ENCODE assay signal across 23 cellular contexts in genomic region chr6:43740321-43740960, GRCh38. TPM values are rescaled to one million over a fixed set of nuclear protein-coding genes. Genes with fewer than 3 reads are reported as not detected.
DNase-seq lines count a peak whose midpoint lies in the region; ATAC-seq, FAIRE-seq and TF ChIP-seq lines count a peak whose summit lies in the region.
"Had no signal": no experiment of that assay in that cellular context is flagged by ENCODE, and none has a peak within 500 bp of the region (broad histone marks: within the 10 kb centered on the region; RNA-seq: fewer than 3 reads in every experiment).

No MANE protein-coding gene starts in this region.

- no peak overlapping the region for H3K27ac ChIP-seq in HEK293 (ENCODE audit: extremely low read depth, low read depth, low read length)
- no peak overlapping the region for H3K27ac ChIP-seq in HepG2 (ENCODE audit: extremely low read length, insufficient read depth, low read length)
- H3K27ac ChIP-seq in spleen: peak overlapping the region in 4 of 8 donors; percentile 23 to 48 (median 46)
- no peak overlapping the region for H3K27ac ChIP-seq in heart left ventricle
- H3K27ac ChIP-seq: gastroesophageal sphincter, left ventricle myocardium inferior, skin epidermis, thoracic aorta had no signal

- intact Hi-C loops in HepG2 (cut with micrococcal nuclease; ENCODE audit: unreplicated experiment): no loop called here
- intact Hi-C loops in spleen (cut with DNase I; ENCODE audit: low total_unique reads): no loop called here
- intact Hi-C loops in heart left ventricle (cut with DNase I): no loop called here

- H3K9ac ChIP-seq in HepG2 (ENCODE audit: insufficient read depth, low read depth, low read length): no peak overlapping the region

- H3K27me3 ChIP-seq in HepG2 (ENCODE audit: control insufficient read depth in 1 of 2, insufficient read depth in 2 of 2, low read length in 2 of 2): peaks cover 1 to 30% of the 10 kb centered on the region in 2 experiments; a peak in 3 of 5 replicates
- no peaks in the 10 kb centered on the region for H3K27me3 ChIP-seq in spleen (replicated peaks in 1 of 7)
- no peaks in the 10 kb centered on the region for H3K27me3 ChIP-seq in heart left ventricle
- H3K27me3 ChIP-seq: gastroesophageal sphincter, MG63 had no signal

- TF ChIP-seq POLR2A in HepG2 (IDR thresholded peaks at IDR 0.05; ENCODE audit: insufficient read depth in 1 of 2, low read depth in 2 of 2, low read length in 2 of 2) (no peak), spleen (IDR thresholded peaks at IDR 0.05) (no peak), heart left ventricle (IDR thresholded peaks at IDR 0.05) (no peak)

- no peak overlapping the region for H3K4me2 ChIP-seq in HepG2 (ENCODE audit: low read depth, low read length)

- H3K27me3 Mint-ChIP-seq in WTC11 (ENCODE audit: low read depth): no peaks in the 10 kb centered on the region
- H3K27me3 Mint-ChIP-seq: activated CD8-positive, alpha-beta T cell treated with anti-CD3 and anti-CD28 coated beads for 36 hours had no signal

- no peak for DNase-seq in WTC11 (ENCODE audit: low spot score)
- DNase-seq in HepG2 (ENCODE audit: low spot score): no peak
- peak; percentile 63 for DNase-seq in spleen
- no peak for DNase-seq in heart left ventricle
- no peak for DNase-seq in stimulated activated CD4-positive, alpha-beta T cell treated with anti-CD3 and anti-CD28 coated beads, Interleukin-12 subunit alpha, Interleukin-12 subunit beta, amount 100 ng/mL, for 4 hours
- DNase-seq: activated CD4-positive, CD25-positive, alpha-beta regulatory T cell treated with anti-CD3 and anti-CD28 coated beads, Interleukin-2, amount 50 U/mL, for 72 hours; activated CD8-positive, alpha-beta T cell treated with anti-CD3 and anti-CD28 coated beads for 36 hours; activated T-cell treated with anti-CD3 and anti-CD28 coated beads, Interleukin-2, amount 50 U/mL, for 1 hour; amniotic stem cell; cortex of kidney; left ventricle myocardium inferior; MG63; NCI-H226; SHP77; stimulated activated CD4-positive, alpha-beta T cell treated with anti-CD3 and anti-CD28 coated beads, Interleukin-2, amount 100 ng/mL, for 24 hours had no signal

- BruUV-seq in HepG2 (replicated peaks; lab: Mats Ljungman, UMichigan): no TSS peak

- H3K4me1 ChIP-seq in HEK293 (ENCODE audit: control insufficient read depth, insufficient read depth, low read length) (no peaks in the 10 kb centered on the region), HepG2 (ENCODE audit: insufficient read depth, low read length) (peaks cover 100% of the 10 kb centered on the region), spleen (peaks cover 0 to 10% (median 3%) of the 10 kb centered on the region in 6 donors), heart left ventricle (peaks cover 0 to 11% (median 0%) of the 10 kb centered on the region in 12 donors)

- H3K36me3 ChIP-seq in HEK293 (ENCODE audit: control insufficient read depth in 2 of 2, insufficient read depth in 1 of 2, low read length in 2 of 2) (no peaks in the 10 kb centered on the region), HepG2 (replicated peaks in 1 of 2; ENCODE audit: control insufficient read depth in 1 of 2, insufficient read depth in 2 of 2, low read length in 2 of 2) (no peaks in the 10 kb centered on the region), spleen (no peaks in the 10 kb centered on the region), heart left ventricle (no peaks in the 10 kb centered on the region)
- H3K36me3 ChIP-seq: gastroesophageal sphincter, left ventricle myocardium inferior, MG63, thoracic aorta had no signal

- H3K36me3 Mint-ChIP-seq in WTC11: no peaks in the 10 kb centered on the region
- H3K36me3 Mint-ChIP-seq: CD14-positive monocyte; natural killer cell treated with Interleukin-12 subunit alpha and Interleukin-12 subunit beta and Interleukin-15 and Interleukin-18, amount 100 ng/mL, for 72 hours had no signal

- H3K4me1 Mint-ChIP-seq in WTC11: peaks cover 31% of the 10 kb centered on the region

- no peak for TF ChIP-seq CTCF in HEK293 (tag by site-specific recombination; IDR thresholded peaks at IDR 0.05)
- no peak for TF ChIP-seq CTCF in WTC11 (IDR thresholded peaks at IDR 0.05)
- no peak for TF ChIP-seq CTCF in HepG2 (CRISPR knock-in tag; IDR thresholded peaks at IDR 0.05)
- no peak for TF ChIP-seq CTCF in spleen (IDR thresholded peaks at IDR 0.05 in 8 of 11, conservative IDR thresholded peaks at IDR 0.05 in 3 of 11)
- no peak for TF ChIP-seq CTCF in heart left ventricle (IDR thresholded peaks at IDR 0.05)

- no peak for ATAC-seq in WTC11
- no peak for ATAC-seq in HepG2
- ATAC-seq in heart left ventricle: no peak
- ATAC-seq in GM19467 (IDR thresholded peaks at IDR 0.05; ENCODE audit: unreplicated experiment): no peak
- ATAC-seq: activated CD8-positive, alpha-beta T cell treated with anti-CD3 and anti-CD28 coated beads for 36 hours; gastroesophageal sphincter; natural killer cell treated with Interleukin-12 subunit alpha and Interleukin-12 subunit beta and Interleukin-15 and Interleukin-18, amount 100 ng/mL, for 72 hours had no signal

- POLR2A ChIA-PET in HEK293 (lab: Yijun Ruan, JAX) (interaction anchor here (0.6 kb wide), 1 partner anchor 250 kb away, joined by 3 read pairs; no protein-coding TSS in a partner anchor), WTC11 (lab: Charles Lee) (interaction anchor here (0.7 kb wide), 1 partner anchor 45 kb away, joined by 4 read pairs; no protein-coding TSS in a partner anchor), HepG2 (lab: Yijun Ruan, JAX) (no interaction called here)

- H3K4me3 ChIP-seq in HEK293 (ENCODE audit: low read depth, low read length): no peak overlapping the region
- H3K4me3 ChIP-seq in HepG2 (replicated peaks in 1 of 3; ENCODE audit: insufficient read depth in 1 of 3, low read depth in 2 of 3, low read length in 3 of 3): no peak overlapping the region
- no peak overlapping the region for H3K4me3 ChIP-seq in spleen
- H3K4me3 ChIP-seq in heart left ventricle: no peak overlapping the region
- H3K4me3 ChIP-seq: gastroesophageal sphincter, left ventricle myocardium inferior, MG63, skin epidermis, thoracic aorta had no signal

- H3K9me3 Mint-ChIP-seq in WTC11: 0 out of 2 replicates have a peak, but pooled peaks cover 2% of the 10 kb centered on the region
- H3K9me3 Mint-ChIP-seq: activated CD8-positive, alpha-beta T cell treated with anti-CD3 and anti-CD28 coated beads for 36 hours; CD14-positive monocyte; natural killer cell treated with Interleukin-12 subunit alpha and Interleukin-12 subunit beta and Interleukin-15 and Interleukin-18, amount 100 ng/mL, for 72 hours had no signal

- no peak overlapping the region for H3K4me3 Mint-ChIP-seq in WTC11
- H3K4me3 Mint-ChIP-seq: activated CD8-positive, alpha-beta T cell treated with anti-CD3 and anti-CD28 coated beads for 36 hours; CD14-positive monocyte; natural killer cell treated with Interleukin-12 subunit alpha and Interleukin-12 subunit beta and Interleukin-15 and Interleukin-18, amount 100 ng/mL, for 72 hours had no signal

- CTCF ChIA-PET in HEK293 (lab: Yijun Ruan, JAX) (interaction anchor here (0.7 to 3.1 kb wide), 8 partner anchors 11 to 132 kb away, joined by 3 to 10 read pairs (median 3); partner anchors contain the start of gene VEGFA), WTC11 (lab: Charles Lee) (interaction anchor here (0.8 to 2.1 kb wide), 7 partner anchors 19 to 339 kb away, joined by 3 to 6 read pairs (median 5); no protein-coding TSS in a partner anchor), HepG2 (lab: Yijun Ruan, JAX; ENCODE audit: low intra/inter-chr PET ratio, low total read pairs) (no interaction called here)

- H3K9me3 ChIP-seq in HEK293 (ENCODE audit: control insufficient read depth, insufficient read depth, low read depth, low read length) (no peaks in the 10 kb centered on the region), HepG2 (ENCODE audit: low read length) (no peaks in the 10 kb centered on the region), spleen (no peaks in the 10 kb centered on the region), heart left ventricle (no peaks in the 10 kb centered on the region)
- H3K9me3 ChIP-seq: gastroesophageal sphincter, left ventricle myocardium inferior, MG63, thoracic aorta had no signal

- TF ChIP-seq RAD21 in HepG2 (CRISPR knock-in tag; IDR thresholded peaks at IDR 0.05): no peak

- no peak overlapping the region for H2AFZ ChIP-seq in HepG2 (ENCODE audit: low read length)

- H3K27ac Mint-ChIP-seq in WTC11: no peak overlapping the region
- H3K27ac Mint-ChIP-seq: activated CD8-positive, alpha-beta T cell treated with anti-CD3 and anti-CD28 coated beads for 36 hours; natural killer cell treated with Interleukin-12 subunit alpha and Interleukin-12 subunit beta and Interleukin-15 and Interleukin-18, amount 100 ng/mL, for 72 hours had no signal

- no peak for TF ChIP-seq EP300 in HepG2 (IDR thresholded peaks at IDR 0.05; ENCODE audit: low read depth in 2 of 2, low read length in 2 of 2)
- no peak for TF ChIP-seq EP300 in HepG2 (CRISPR knock-in tag; IDR thresholded peaks at IDR 0.05; ENCODE audit: borderline replicate concordance)

- whole genome bisulfite sequencing in HepG2 (ENCODE audit: low lambda C conversion rate): 4% methylated on average over 5 of the region's 6 CpGs
- 63 to 74% (median 73%) methylated on average over 6 of the region's 6 CpGs for WGBS in spleen, 5 donors
- WGBS in heart left ventricle, 4 donors: 75 to 83% (median 82%) methylated on average over 5 to 6 of the region's 6 CpGs

- H4K20me1 ChIP-seq in HepG2 (ENCODE audit: insufficient read depth, low read length): no peaks in the 10 kb centered on the region

- H3K79me2 ChIP-seq in HepG2 (ENCODE audit: insufficient read depth, low read length): no peaks in the 10 kb centered on the region

- in situ Hi-C loops in HepG2 (cut with HindIII; ENCODE audit: extremely low pct_ligation_motif_present, low pct_unique_long_range_greater_than_20kb): no loop called here

- FAIRE-seq in HepG2 (lab: Jason Lieb, UNC): no peak
- FAIRE-seq: D721Med had no signal

RNA-seq across cellular contexts. Expression of gene VEGFA, which starts 29.6 kb away (rescaled TPM):
- 41.9 to 44.4 TPM (median 43.8 TPM) in 3 replicates for total RNA-seq in WTC11 (2021)
- total RNA-seq in HepG2 (2016; rRNA removed; fragmentation: Illumina TruSeq; extraction: Trizol): 34.1 and 68.1 TPM in 2 replicates
- 13.4 and 14.2 TPM in 2 replicates for total RNA-seq in HepG2 (2016; cell fraction: cytosol; rRNA removed; fragmentation: Illumina TruSeq; extraction: Trizol; ENCODE audit: low read depth)
- 26.8 and 72.7 TPM in 2 replicates for total RNA-seq in HepG2 (2016; cell fraction: insoluble cytoplasmic fraction; rRNA removed; fragmentation: Illumina TruSeq; extraction: Trizol)
- 33.1 and 34.4 TPM in 2 replicates for total RNA-seq in HepG2 (2016; cell fraction: membrane; rRNA removed; fragmentation: Illumina TruSeq; extraction: Trizol)
- 81.5 and 95.8 TPM in 2 replicates for total RNA-seq in HepG2 (2016; cell fraction: nucleus; rRNA removed; fragmentation: Illumina TruSeq; extraction: Trizol)
- polyA plus RNA-seq in HepG2 (2011; rRNA removed): 629 and 1,104 TPM in 2 replicates
- 292 and 298 TPM in 2 replicates for polyA plus RNA-seq in HepG2 (2011; cell fraction: cytosol; rRNA removed)
- 3,652 and 4,474 TPM in 2 replicates for polyA plus RNA-seq in HepG2 (2011; cell fraction: nucleus; rRNA removed)
- polyA plus RNA-seq in HepG2 (2012): 463 and 546 TPM in 2 replicates
- 9.2 and 10.7 TPM in 2 replicates for polyA plus RNA-seq in HepG2 (2016; cell fraction: cytosol; fragmentation: Illumina TruSeq; extraction: Trizol; ENCODE audit: low read depth)
- polyA plus RNA-seq in HepG2 (2016; cell fraction: insoluble cytoplasmic fraction; fragmentation: Illumina TruSeq; extraction: Trizol; ENCODE audit: low read depth): 34.1 and 41.6 TPM in 2 replicates
- polyA plus RNA-seq in HepG2 (2016; cell fraction: membrane; fragmentation: Illumina TruSeq; extraction: Trizol; ENCODE audit: low read depth): 24.8 and 25.3 TPM in 2 replicates
- 253 and 267 TPM in 2 replicates for polyA plus RNA-seq in HepG2 (2016; cell fraction: nucleus; fragmentation: Illumina TruSeq; extraction: Trizol; ENCODE audit: insufficient read depth, low read depth)
- polyA minus RNA-seq in HepG2 (2011; rRNA and poly(A)+ RNA removed; ENCODE audit: low replicate concordance): 238 and 645 TPM in 2 replicates
- polyA minus RNA-seq in HepG2 (2011; cell fraction: cytosol; rRNA and poly(A)+ RNA removed): 122 and 136 TPM in 2 replicates
- polyA minus RNA-seq in HepG2 (2011; cell fraction: nucleus; rRNA and poly(A)+ RNA removed): 312 and 405 TPM in 2 replicates
- total RNA-seq in spleen: 100 to 1,000 TPM; 112 to 486 (median 203) TPM
- polyA plus RNA-seq in spleen: 10 to 100 TPM; 31.0 to 56.6 (median 36.0) TPM
- 100 to 1,000 TPM in 7 of 9 donors, 10 to 100 TPM in 2; 83.0 to 238 (median 171) TPM for total RNA-seq in heart left ventricle
- 100 to 1,000 TPM; 139 to 254 TPM for polyA plus RNA-seq in heart left ventricle

RNA-seq across cellular contexts. Expression of gene MRPS18A, which starts 52.9 kb away (rescaled TPM):
- total RNA-seq in WTC11 (2021): 58.6 to 61.6 TPM (median 59.1 TPM) in 3 replicates
- total RNA-seq in HepG2 (2016; rRNA removed; fragmentation: Illumina TruSeq; extraction: Trizol): 89.1 and 100 TPM in 2 replicates
- total RNA-seq in HepG2 (2016; cell fraction: cytosol; rRNA removed; fragmentation: Illumina TruSeq; extraction: Trizol; ENCODE audit: low read depth): 51.0 and 53.1 TPM in 2 replicates
- total RNA-seq in HepG2 (2016; cell fraction: insoluble cytoplasmic fraction; rRNA removed; fragmentation: Illumina TruSeq; extraction: Trizol): 92.0 and 115 TPM in 2 replicates
- total RNA-seq in HepG2 (2016; cell fraction: membrane; rRNA removed; fragmentation: Illumina TruSeq; extraction: Trizol): 52.2 and 52.5 TPM in 2 replicates
- 44.5 and 50.5 TPM in 2 replicates for total RNA-seq in HepG2 (2016; cell fraction: nucleus; rRNA removed; fragmentation: Illumina TruSeq; extraction: Trizol)
- 87.8 and 102 TPM in 2 replicates for polyA plus RNA-seq in HepG2 (2011; rRNA removed)
- 108 and 150 TPM in 2 replicates for polyA plus RNA-seq in HepG2 (2011; cell fraction: cytosol; rRNA removed)
- polyA plus RNA-seq in HepG2 (2011; cell fraction: nucleus; rRNA removed): 43.7 and 43.9 TPM in 2 replicates
- 56.6 and 66.1 TPM in 2 replicates for polyA plus RNA-seq in HepG2 (2012)
- 59.0 and 63.6 TPM in 2 replicates for polyA plus RNA-seq in HepG2 (2016; cell fraction: cytosol; fragmentation: Illumina TruSeq; extraction: Trizol; ENCODE audit: low read depth)
- polyA plus RNA-seq in HepG2 (2016; cell fraction: insoluble cytoplasmic fraction; fragmentation: Illumina TruSeq; extraction: Trizol; ENCODE audit: low read depth): 121 and 138 TPM in 2 replicates
- polyA plus RNA-seq in HepG2 (2016; cell fraction: membrane; fragmentation: Illumina TruSeq; extraction: Trizol; ENCODE audit: low read depth): 49.5 and 50.7 TPM in 2 replicates
- 49.3 and 56.1 TPM in 2 replicates for polyA plus RNA-seq in HepG2 (2016; cell fraction: nucleus; fragmentation: Illumina TruSeq; extraction: Trizol; ENCODE audit: insufficient read depth, low read depth)
- polyA minus RNA-seq in HepG2 (2011; rRNA and poly(A)+ RNA removed; ENCODE audit: low replicate concordance): 146 and 147 TPM in 2 replicates
- 32.4 and 35.6 TPM in 2 replicates for polyA minus RNA-seq in HepG2 (2011; cell fraction: cytosol; rRNA and poly(A)+ RNA removed)
- 65.1 and 66.4 TPM in 2 replicates for polyA minus RNA-seq in HepG2 (2011; cell fraction: nucleus; rRNA and poly(A)+ RNA removed)
- 10 to 100 TPM; 29.8 to 37.6 (median 30.9) TPM for total RNA-seq in spleen
- polyA plus RNA-seq in spleen: 10 to 100 TPM; 28.0 to 48.6 (median 34.3) TPM
- total RNA-seq in heart left ventricle: 10 to 100 TPM; 37.4 to 66.1 (median 39.1) TPM
- 100 to 1,000 TPM in 1 of 2 donors, 10 to 100 TPM in 1; 55.3 to 105 TPM for polyA plus RNA-seq in heart left ventricle
